24 cellular contexts compared by ENCODE assay signal in genomic region chr21:46084041-46084561, GRCh38. TPM values are rescaled to one million over a fixed set of nuclear protein-coding genes. Genes with fewer than 3 reads are reported as not detected.
DNase-seq lines count a peak whose midpoint lies in the region; ATAC-seq, FAIRE-seq and TF ChIP-seq lines count a peak whose summit lies in the region.
"Had no signal": no experiment of that assay in that cellular context is flagged by ENCODE, and none has a peak within 500 bp of the region (broad histone marks: within the 10 kb centered on the region; RNA-seq: fewer than 3 reads in every experiment).

No MANE protein-coding gene starts in this region.

- H3K4me3 ChIP-seq in kidney (ENCODE audit: low read length in 2 of 2) (no peak overlapping the region), vagina (no peak overlapping the region)
- H3K4me3 ChIP-seq: BLaER1 treated with 17β-estradiol and CSF1 and Interleukin-3, amounts not matched to agents 10 nM and 100 nM; GM12878; HAP-1; neural progenitor cell had no signal

- H3K36me3 Mint-ChIP-seq in natural killer cell treated with Interleukin-12 subunit alpha and Interleukin-12 subunit beta and Interleukin-15 and Interleukin-18, amount 100 ng/mL, for 72 hours: peaks cover 7% of the 10 kb centered on the region
- H3K36me3 Mint-ChIP-seq in natural killer cell: peaks cover 8% of the 10 kb centered on the region
- peaks cover 8% of the 10 kb centered on the region for H3K36me3 Mint-ChIP-seq in osteocyte (ENCODE audit: unreplicated experiment)
- H3K36me3 Mint-ChIP-seq: neural progenitor cell; stimulated activated effector memory CD8-positive, alpha-beta T cell treated with anti-CD3 and anti-CD28 coated beads, Interleukin-12 subunit alpha, Interleukin-12 subunit beta, amount 100 ng/mL, for 72 hours had no signal

- H3K4me1 ChIP-seq in kidney (ENCODE audit: control insufficient read depth in 1 of 2, insufficient read depth in 1 of 2, low read depth in 1 of 2, low read length in 2 of 2) (peaks cover 0 to 3% of the 10 kb centered on the region in 2 donors), vagina (peaks cover 50% of the 10 kb centered on the region)
- H3K4me1 ChIP-seq: HAP-1, neural progenitor cell had no signal

- no peak for TF ChIP-seq CTCF in natural killer cell (IDR thresholded peaks at IDR 0.05)
- TF ChIP-seq CTCF in kidney (IDR thresholded peaks at IDR 0.05; ENCODE audit: borderline replicate concordance, extremely low read depth, insufficient read depth): no peak
- TF ChIP-seq CTCF in osteocyte (IDR thresholded peaks at IDR 0.05): no peak
- TF ChIP-seq CTCF in vagina (IDR thresholded peaks at IDR 0.05): no peak

- no peaks in the 10 kb centered on the region for H3K36me3 ChIP-seq in kidney (ENCODE audit: control insufficient read depth in 1 of 2, insufficient read depth in 2 of 2, low read length in 2 of 2)
- H3K36me3 ChIP-seq in vagina: no peaks in the 10 kb centered on the region
- H3K36me3 ChIP-seq: BLaER1 treated with 17β-estradiol and CSF1 and Interleukin-3, amounts not matched to agents 10 nM and 100 nM; HAP-1; neural progenitor cell had no signal

- intact Hi-C loops in natural killer cell (cut with micrococcal nuclease) (no loop called here), kidney (cut with DNase I) (no loop called here), vagina (cut with DNase I) (no loop called here)

- peaks cover 12 to 18% of the 10 kb centered on the region in 2 donors for H3K27me3 Mint-ChIP-seq in natural killer cell treated with Interleukin-12 subunit alpha and Interleukin-12 subunit beta and Interleukin-15 and Interleukin-18, amount 100 ng/mL, for 72 hours
- H3K27me3 Mint-ChIP-seq in natural killer cell (ENCODE audit: low read depth in 2 of 2): peaks cover 10 to 11% of the 10 kb centered on the region in 2 donors
- no peaks in the 10 kb centered on the region for H3K27me3 Mint-ChIP-seq in osteocyte (ENCODE audit: unreplicated experiment)

- H3K27ac ChIP-seq in kidney (ENCODE audit: low read depth in 2 of 2, low read length in 2 of 2) (no peak overlapping the region), vagina (peak overlapping the region; percentile 91)
- H3K27ac ChIP-seq: BLaER1 treated with 17β-estradiol and CSF1 and Interleukin-3, amounts not matched to agents 10 nM and 100 nM; neural progenitor cell; RWPE1 had no signal

- no peak for FAIRE-seq in kidney (lab: Jason Lieb, UNC)
- FAIRE-seq: D721Med, GM12878 had no signal

- no peak overlapping the region for H3K27ac Mint-ChIP-seq in natural killer cell treated with Interleukin-12 subunit alpha and Interleukin-12 subunit beta and Interleukin-15 and Interleukin-18, amount 100 ng/mL, for 72 hours
- H3K27ac Mint-ChIP-seq in natural killer cell: no peak overlapping the region
- H3K27ac Mint-ChIP-seq in osteocyte (ENCODE audit: unreplicated experiment): no peak overlapping the region
- H3K27ac Mint-ChIP-seq: activated naive CD4-positive, alpha-beta T cell treated with anti-CD3 and anti-CD28 coated beads, Interleukin-2, amount 10 ng/mL, durations not matched to agents 7 days and 5 days; stimulated activated effector memory CD8-positive, alpha-beta T cell treated with anti-CD3 and anti-CD28 coated beads, Interleukin-12 subunit alpha, Interleukin-12 subunit beta, amount 100 ng/mL, for 72 hours; T-helper 1 cell treated with Interleukin-12 subunit alpha and Interleukin-12 subunit beta and Interleukin-4 antibody, amounts not matched to agents 30 μg/mL and 1 μg/mL, for 36 hours had no signal

- peak in 1 of 2 donors; percentile 8 for ATAC-seq in natural killer cell treated with Interleukin-12 subunit alpha and Interleukin-12 subunit beta and Interleukin-15 and Interleukin-18, amount 100 ng/mL, for 72 hours
- no peak for ATAC-seq in natural killer cell
- no peak for ATAC-seq in GM21786 (IDR thresholded peaks at IDR 0.05; ENCODE audit: unreplicated experiment)
- ATAC-seq in GM18520 (IDR thresholded peaks at IDR 0.05; ENCODE audit: unreplicated experiment): no peak
- ATAC-seq: GM12878; left colon; stimulated activated effector memory CD8-positive, alpha-beta T cell treated with anti-CD3 and anti-CD28 coated beads, Interleukin-12 subunit alpha, Interleukin-12 subunit beta, amount 100 ng/mL, for 72 hours had no signal

- H3K4me1 Mint-ChIP-seq in natural killer cell treated with Interleukin-12 subunit alpha and Interleukin-12 subunit beta and Interleukin-15 and Interleukin-18, amount 100 ng/mL, for 72 hours (ENCODE audit: low read depth in 2 of 2): no peaks in the 10 kb centered on the region
- H3K4me1 Mint-ChIP-seq in natural killer cell (no peaks in the 10 kb centered on the region), osteocyte (ENCODE audit: unreplicated experiment) (peaks cover 35% of the 10 kb centered on the region)
- H3K4me1 Mint-ChIP-seq: activated naive CD4-positive, alpha-beta T cell treated with anti-CD3 and anti-CD28 coated beads, Interleukin-2, amount 10 ng/mL, durations not matched to agents 7 days and 5 days; stimulated activated effector memory CD8-positive, alpha-beta T cell treated with anti-CD3 and anti-CD28 coated beads, Interleukin-12 subunit alpha, Interleukin-12 subunit beta, amount 100 ng/mL, for 72 hours had no signal

- no peak overlapping the region for H3K9ac ChIP-seq in kidney (ENCODE audit: low read length in 2 of 2)
- H3K9ac ChIP-seq: BLaER1 treated with 17β-estradiol and CSF1 and Interleukin-3, amounts not matched to agents 10 nM and 100 nM; neural progenitor cell had no signal

- H3K27me3 ChIP-seq in vagina: no peaks in the 10 kb centered on the region
- H3K27me3 ChIP-seq: BLaER1 treated with 17β-estradiol and CSF1 and Interleukin-3, amounts not matched to agents 10 nM and 100 nM; neural progenitor cell had no signal

- peaks cover 0 to 5% of the 10 kb centered on the region in 2 donors for H3K9me3 ChIP-seq in kidney (ENCODE audit: control insufficient read depth in 1 of 2, low read length in 2 of 2)
- no peaks in the 10 kb centered on the region for H3K9me3 ChIP-seq in vagina
- H3K9me3 ChIP-seq: HAP-1 had no signal

- peaks cover 8% of the 10 kb centered on the region for H3K9me3 Mint-ChIP-seq in natural killer cell treated with Interleukin-12 subunit alpha and Interleukin-12 subunit beta and Interleukin-15 and Interleukin-18, amount 100 ng/mL, for 72 hours
- H3K9me3 Mint-ChIP-seq in natural killer cell (peaks cover 0 to 6% of the 10 kb centered on the region in 2 donors), osteocyte (ENCODE audit: unreplicated experiment) (peaks cover 14% of the 10 kb centered on the region)

- no peak for TF ChIP-seq POLR2A in vagina (IDR thresholded peaks at IDR 0.05)

- DNase-seq in natural killer cell treated with Interleukin-12 subunit alpha and Interleukin-12 subunit beta and Interleukin-15 and Interleukin-18, amount 100 ng/mL, for 72 hours (ENCODE audit: low spot score): peak; percentile 53
- DNase-seq in natural killer cell: no peak
- peak; percentile 62 for DNase-seq in kidney
- DNase-seq in osteocyte (ENCODE audit: extremely low spot score, unreplicated experiment): peak; percentile 85
- DNase-seq in vagina (ENCODE audit: extremely low spot score in 2 of 2): peak; percentile 83 to 85
- DNase-seq in HPDE6-E6E7 (ENCODE audit: extremely low spot score): no peak
- DNase-seq: dermis blood vessel endothelial cell; left colon; NCI-H1105; NCI-H2029; NCI-H226; NCI-H748 treated with DMSO at 0.1 percent for 48 hours; stimulated activated CD4-positive, alpha-beta T cell treated with anti-CD3 and anti-CD28 coated beads, Interleukin-2, amount 100 ng/mL, for 48 hours had no signal

- H3K4me3 Mint-ChIP-seq in natural killer cell treated with Interleukin-12 subunit alpha and Interleukin-12 subunit beta and Interleukin-15 and Interleukin-18, amount 100 ng/mL, for 72 hours: no peak overlapping the region
- H3K4me3 Mint-ChIP-seq in natural killer cell (no peak overlapping the region), osteocyte (ENCODE audit: unreplicated experiment) (no peak overlapping the region)
- H3K4me3 Mint-ChIP-seq: activated naive CD4-positive, alpha-beta T cell treated with anti-CD3 and anti-CD28 coated beads, Interleukin-2, amount 10 ng/mL, durations not matched to agents 7 days and 5 days; neural progenitor cell; stimulated activated effector memory CD8-positive, alpha-beta T cell treated with anti-CD3 and anti-CD28 coated beads, Interleukin-12 subunit alpha, Interleukin-12 subunit beta, amount 100 ng/mL, for 72 hours; T-helper 1 cell treated with Interleukin-12 subunit alpha and Interleukin-12 subunit beta and Interleukin-4 antibody, amounts not matched to agents 30 μg/mL and 1 μg/mL, for 36 hours had no signal

RNA-seq across cellular contexts. Expression of gene COL6A2, which starts 13.8 kb away (rescaled TPM):
- total RNA-seq in natural killer cell treated with Interleukin-12 subunit alpha and Interleukin-12 subunit beta and Interleukin-15 and Interleukin-18, amount 100 ng/mL, for 72 hours: 1 to 10 TPM in 1 of 2 donors, under 1 TPM in 1; 0.88 to 4.2 TPM
- total RNA-seq in natural killer cell (100 to 1,000 TPM in 1 of 3 donors, 10 to 100 TPM in 2; 93.9 to 110 (median 97.2) TPM), kidney (174 TPM), osteocyte (1,821 and 1,951 TPM in 2 replicates), vagina (535 TPM)
- polyA plus RNA-seq in kidney (ENCODE audit: insufficient read depth, low read depth, low replicate concordance): 52.4 TPM

Comparison
In these comparisons a context has a peak if more than half of its experiments do, and no peak if none do; other contexts are left out.
1. DNase-seq: peak in natural killer cell treated with Interleukin-12 subunit alpha and Interleukin-12 subunit beta and Interleukin-15 and Interleukin-18, amount 100 ng/mL, for 72 hours (single experiment), kidney (single experiment), osteocyte (single experiment) and vagina (2 of 2); none in natural killer cell (single experiment) and HPDE6-E6E7 (single experiment).
2. RNA of gene COL6A2, which starts 13.8 kb away (total RNA-seq): 1,821 to 1,951 TPM in osteocyte, 535 TPM in vagina (single experiment), 174 TPM in kidney (single experiment) and 93.9 to 110 TPM in natural killer cell; 0.88 to 4.2 TPM in natural killer cell treated with Interleukin-12 subunit alpha and Interleukin-12 subunit beta and Interleukin-15 and Interleukin-18, amount 100 ng/mL, for 72 hours; every median in the first group is over 10 times any median in the second.